In the genomic region with DNA sequence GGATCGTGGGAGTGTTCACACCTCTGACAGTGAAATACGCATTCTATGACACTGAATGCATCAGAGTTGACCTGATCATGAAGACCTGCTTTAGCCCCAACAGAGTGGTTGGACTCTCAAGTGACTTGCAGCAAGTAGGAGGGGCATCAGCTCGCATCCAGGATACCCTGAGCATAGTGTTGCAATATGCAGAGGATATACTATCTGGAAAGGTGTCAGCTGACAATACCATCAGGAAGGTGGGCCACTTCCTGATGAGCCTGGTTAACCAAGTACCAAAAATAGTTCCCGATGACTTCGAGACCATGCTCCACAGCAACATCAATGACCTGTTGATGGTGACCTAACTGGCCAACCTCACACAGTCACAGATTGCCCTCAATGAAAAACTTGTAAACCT, we compare ENCODE assay signal across 7 cellular contexts.
DNase-seq lines count a peak whose midpoint lies in the region; ATAC-seq and TF ChIP-seq lines count a peak whose summit lies in the region.
"Not testable (repeated sequence)": the region's sequence is repeated elsewhere in the genome, so short reads cannot be mapped to it uniquely, and the experiment has no call there.

No MANE protein-coding gene starts in this region.

- H3K9me3 Mint-ChIP-seq in natural killer cell: peaks cover 26 to 45% of the 10 kb centered on the region in 2 donors
- peaks cover 45 to 64% of the 10 kb centered on the region in 2 donors for H3K9me3 Mint-ChIP-seq in stimulated activated naive CD8-positive, alpha-beta T cell treated with anti-CD3 and anti-CD28 coated beads, Interleukin-15, amount 100 ng/mL, for 72 hours

- H3K4me3 Mint-ChIP-seq in T-helper 17 cell; natural killer cell; stimulated activated naive CD8-positive, alpha-beta T cell treated with anti-CD3 and anti-CD28 coated beads, Interleukin-15, amount 100 ng/mL, for 72 hours: not testable (repeated sequence)

- H3K27me3 ChIP-seq in DND-41 (ENCODE audit: insufficient read depth, low read length, poor library complexity): not testable (repeated sequence)

- not testable (repeated sequence) for H3K4me3 ChIP-seq in DND-41 (ENCODE audit: low read depth in 1 of 2, low read length in 2 of 2); coronary artery

- intact Hi-C loops in Right ventricle myocardium superior (cut with DNase I); natural killer cell (cut with micrococcal nuclease): not testable (repeated sequence)

- not testable (repeated sequence) for H3K4me2 ChIP-seq in DND-41 (ENCODE audit: insufficient read depth, low read length)

- not testable (repeated sequence) for H3K4me1 ChIP-seq in DND-41 (ENCODE audit: insufficient read depth, low read length)

- H3K36me3 Mint-ChIP-seq in T-helper 17 cell (ENCODE audit: low read depth): not testable (repeated sequence)
- H3K36me3 Mint-ChIP-seq in natural killer cell: peaks cover 59% of the 10 kb centered on the region

- not testable (repeated sequence) for H3K36me3 ChIP-seq in DND-41 (ENCODE audit: insufficient read depth, low read length)

- H3K9ac ChIP-seq in DND-41 (ENCODE audit: low read depth, low read length): not testable (repeated sequence)

- H3K27ac Mint-ChIP-seq in T-helper 17 cell; natural killer cell; stimulated activated naive CD8-positive, alpha-beta T cell treated with anti-CD3 and anti-CD28 coated beads, Interleukin-15, amount 100 ng/mL, for 72 hours: not testable (repeated sequence)

- H3K4me1 Mint-ChIP-seq in T-helper 17 cell; natural killer cell; stimulated activated naive CD8-positive, alpha-beta T cell treated with anti-CD3 and anti-CD28 coated beads, Interleukin-15, amount 100 ng/mL, for 72 hours: not testable (repeated sequence)

- H3K9me3 ChIP-seq in DND-41 (ENCODE audit: insufficient read depth, low read length, severe bottlenecking) (peaks cover 28% of the 10 kb centered on the region), T-helper 17 cell (ENCODE audit: control insufficient read depth, low read length, poor library complexity, severe bottlenecking) (peaks cover 11% of the 10 kb centered on the region)

- H4K20me1 ChIP-seq in DND-41 (ENCODE audit: insufficient read depth, low read length): not testable (repeated sequence)

- not testable (repeated sequence) for H2AFZ ChIP-seq in DND-41 (ENCODE audit: low read depth, low read length)

- not testable (repeated sequence) for H3K79me2 ChIP-seq in DND-41 (ENCODE audit: insufficient read depth, low read length)

- H3K27ac ChIP-seq in DND-41 (ENCODE audit: low read length); coronary artery: not testable (repeated sequence)

- not testable (repeated sequence) for H3K27me3 Mint-ChIP-seq in T-helper 17 cell; natural killer cell (ENCODE audit: low read depth in 2 of 2); stimulated activated naive CD8-positive, alpha-beta T cell treated with anti-CD3 and anti-CD28 coated beads, Interleukin-15, amount 100 ng/mL, for 72 hours

- peak; percentile 27; the same call in 1 of the 3 replicates for ATAC-seq in DND-41 (ENCODE audit: insufficient read depth, low read depth)
- peak; percentile 12 for ATAC-seq in T-helper 17 cell
- ATAC-seq in Right ventricle myocardium superior (ENCODE audit: poor library complexity): peak; percentile 16
- ATAC-seq in left lobe of liver: peak; percentile 9
- ATAC-seq in natural killer cell: peak in 2 of 3 donors; percentile 15 to 39
- ATAC-seq in stimulated activated naive CD8-positive, alpha-beta T cell treated with anti-CD3 and anti-CD28 coated beads, Interleukin-15, amount 100 ng/mL, for 72 hours: peak; percentile 49

- not testable (repeated sequence) for TF ChIP-seq CTCF in DND-41 (IDR thresholded peaks at IDR 0.05; ENCODE audit: borderline replicate concordance, extremely low read depth, low read length, poor library complexity, severe bottlenecking); coronary artery (IDR thresholded peaks at IDR 0.05); natural killer cell (IDR thresholded peaks at IDR 0.05)

- not testable (repeated sequence) for DNase-seq in DND-41; T-helper 17 cell; Right ventricle myocardium superior; left lobe of liver (ENCODE audit: low spot score); natural killer cell; stimulated activated naive CD8-positive, alpha-beta T cell treated with anti-CD3 and anti-CD28 coated beads, Interleukin-15, amount 100 ng/mL, for 72 hours
- DNase-seq in coronary artery (ENCODE audit: low spot score): peak; percentile 75
